15 cellular contexts compared by ENCODE assay signal in the genomic region with DNA sequence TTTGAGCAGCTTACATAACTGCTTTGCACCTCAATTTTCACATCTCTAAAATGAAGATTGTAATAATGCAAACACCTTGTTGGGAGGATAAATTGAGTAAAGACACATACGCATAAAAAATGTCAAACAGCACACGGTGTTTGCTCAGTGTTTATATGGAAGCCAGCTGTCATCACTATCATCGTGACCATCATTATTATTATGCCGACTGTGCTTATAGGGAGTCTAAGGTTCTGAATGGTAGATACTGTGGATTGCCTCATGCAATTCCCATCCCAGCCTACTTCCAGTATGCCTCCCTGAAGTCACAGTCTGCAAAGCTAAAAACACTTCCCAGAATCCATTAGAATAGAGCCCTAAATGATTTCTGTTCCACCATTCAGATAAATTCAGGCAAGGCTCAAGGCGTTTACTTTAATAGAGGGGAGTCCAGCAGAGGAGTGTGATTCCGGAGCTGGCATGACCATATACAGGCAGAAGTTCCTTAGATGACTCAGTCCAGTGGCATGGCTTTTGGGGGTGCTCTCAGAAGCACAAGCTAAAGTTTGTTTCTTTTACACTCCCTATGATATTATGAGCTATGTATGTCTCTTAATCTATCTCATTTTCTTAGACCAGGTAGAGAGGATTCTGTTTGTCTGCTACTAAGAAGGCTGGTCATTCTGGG.
DNase-seq lines count a peak whose midpoint lies in the region; FAIRE-seq and TF ChIP-seq lines count a peak whose summit lies in the region.
"Had no signal": no experiment of that assay in that cellular context is flagged by ENCODE, and none has a peak within 500 bp of the region (broad histone marks: within the 10 kb centered on the region; RNA-seq: fewer than 3 reads in every experiment).

No MANE protein-coding gene starts in this region.

- peak overlapping the region; percentile 43 for H2AFZ ChIP-seq in osteoblast (ENCODE audit: low read length)

- no peaks in the 10 kb centered on the region for H3K9me3 ChIP-seq in osteoblast (ENCODE audit: low read depth, low read length)
- H3K9me3 ChIP-seq: right atrium auricular region, stomach had no signal

- FAIRE-seq in frontal cortex (lab: Jason Lieb, UNC), result no peak
- FAIRE-seq: keratinocyte had no signal

- H3K4me3 ChIP-seq in choroid plexus epithelial cell (ENCODE audit: low read depth, low read length) (no peak overlapping the region), osteoblast (ENCODE audit: insufficient read depth, low read length) (no peak overlapping the region)
- H3K4me3 ChIP-seq: right atrium auricular region, stomach had no signal

- DNase-seq in EL, result peak; percentile 87
- DNase-seq in NCI-H226, result peak; percentile 81
- DNase-seq in choroid plexus epithelial cell (ENCODE audit: low read depth), result peak; percentile 87
- DNase-seq in osteoblast (ENCODE audit: insufficient read length, low spot score, missing footprints), result peak; percentile 88
- no peak for DNase-seq in COR-L47 (lab: John Stamatoyannopoulos, UW)
- DNase-seq in midbrain (lab: John Stamatoyannopoulos, UW), result no peak
- no peak for DNase-seq in frontal cortex (ENCODE audit: low spot score in 2 of 2)
- no peak for DNase-seq in NK-92 (lab: John Stamatoyannopoulos, UW; ENCODE audit: unreplicated experiment)
- DNase-seq: activated CD4-positive, alpha-beta T cell treated with anti-CD3 and anti-CD28 coated beads for 36 hours; CD8-positive, alpha-beta memory T cell; NCI-H2029 treated with DMSO at 0.1 percent for 48 hours; stomach; T-cell had no signal

- no peaks in the 10 kb centered on the region for H3K79me2 ChIP-seq in osteoblast (ENCODE audit: insufficient read depth, low read length)

- no peaks in the 10 kb centered on the region for H3K36me3 ChIP-seq in osteoblast (ENCODE audit: insufficient read depth, low read length)
- H3K36me3 ChIP-seq: right atrium auricular region, stomach had no signal

- no peak for TF ChIP-seq CTCF in choroid plexus epithelial cell (conservative IDR thresholded peaks at IDR 0.05; ENCODE audit: low read depth, low read length)
- no peak for TF ChIP-seq CTCF in osteoblast (IDR thresholded peaks at IDR 0.05; ENCODE audit: extremely low read depth, low read depth, low read length)

- H4K20me1 ChIP-seq in osteoblast (ENCODE audit: insufficient read depth, low read length), result no peaks in the 10 kb centered on the region

- peak overlapping the region; percentile 37 for H3K4me2 ChIP-seq in osteoblast (ENCODE audit: insufficient read depth, low read length)

- no peaks in the 10 kb centered on the region for H3K27me3 ChIP-seq in osteoblast (ENCODE audit: insufficient read depth, low read length)
- H3K27me3 ChIP-seq: right atrium auricular region, stomach had no signal

- peaks cover 16% of the 10 kb centered on the region for H3K4me1 ChIP-seq in osteoblast (ENCODE audit: insufficient read depth, low read length)
- H3K4me1 ChIP-seq: right atrium auricular region, stomach had no signal

- no peak overlapping the region for H3K27ac ChIP-seq in osteoblast (ENCODE audit: low read depth, low read length)
- H3K27ac ChIP-seq: right atrium auricular region, stomach had no signal

Comparison
In these comparisons a context has a peak if more than half of its experiments do, and no peak if none do; other contexts are left out.
1. DNase-seq: peak in EL (single experiment), NCI-H226 (single experiment), choroid plexus epithelial cell (single experiment) and osteoblast (single experiment); none in COR-L47 (single experiment), midbrain (single experiment), frontal cortex (0 of 2) and NK-92 (single experiment).